In the genomic region with DNA sequence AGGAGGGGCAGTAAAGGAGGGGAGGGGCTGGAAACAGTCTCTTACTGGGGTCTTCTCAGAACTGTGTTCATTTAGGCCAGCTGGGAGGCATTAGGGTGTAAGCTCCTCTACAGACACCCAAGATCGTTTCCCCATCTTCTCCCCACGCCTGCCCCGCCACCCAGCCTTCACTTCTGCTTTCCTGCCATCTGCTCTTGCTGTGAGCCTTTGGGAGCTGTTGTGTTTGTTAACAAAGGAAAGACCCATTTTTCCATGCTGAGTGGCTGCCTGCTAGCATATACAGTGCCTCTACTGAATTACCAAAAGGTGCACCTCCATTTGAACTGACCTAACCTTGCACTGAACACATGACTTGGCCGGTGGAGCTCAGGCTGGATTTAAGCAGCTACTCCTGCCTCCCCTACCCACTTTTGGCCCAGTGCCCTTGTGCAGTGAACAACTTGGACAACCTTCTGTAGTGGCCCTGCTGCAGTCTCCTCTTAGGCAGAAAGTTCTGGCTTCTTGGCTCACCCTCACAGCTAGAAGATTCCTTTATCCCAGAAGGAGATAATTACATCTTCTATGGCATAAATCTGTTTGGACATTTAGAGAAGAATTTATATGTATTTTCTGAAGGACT, we compare ENCODE assay signal across 14 cellular contexts.
DNase-seq lines count a peak whose midpoint lies in the region; ATAC-seq, FAIRE-seq and TF ChIP-seq lines count a peak whose summit lies in the region.
"Had no signal": no experiment of that assay in that cellular context is flagged by ENCODE, and none has a peak within 500 bp of the region (broad histone marks: within the 10 kb centered on the region; RNA-seq: fewer than 3 reads in every experiment).

No MANE protein-coding gene starts in this region.

- H2BK15ac ChIP-seq in neuronal stem cell (ENCODE audit: low read length) = no peak overlapping the region

- H3K27ac ChIP-seq in GM12878 (ENCODE audit: control insufficient read depth, insufficient read depth) = peak overlapping the region; percentile 0; the same call in 1 of the 2 replicates
- H3K27ac ChIP-seq in neuronal stem cell (replicated peaks; ENCODE audit: low read length) = no peak overlapping the region
- H3K27ac ChIP-seq: pancreas had no signal

- no TSS peak for BruUV-seq in GM12878 (replicated peaks; lab: Mats Ljungman, UMichigan)

- ATAC-seq in GM12878 (peak; percentile 22), GM18858 (IDR thresholded peaks at IDR 0.05; ENCODE audit: unreplicated experiment) (no peak)
- ATAC-seq: activated T-cell treated with anti-CD3 and anti-CD28 coated beads, Interleukin-2, amount 50 U/mL, for 72 hours had no signal

- H3K79me1 ChIP-seq in neuronal stem cell (ENCODE audit: low read depth, low read length) = no peaks in the 10 kb centered on the region

- POLR2A ChIA-PET in GM12878 (lab: Charles Lee) = interaction anchor here (1.1 to 1.4 kb wide), 2 partner anchors 12 to 61 kb away, joined by 3 to 4 read pairs; no protein-coding TSS in a partner anchor

- no peak overlapping the region for H3K4me3 ChIP-seq in GM12878
- H3K4me3 ChIP-seq in neuronal stem cell (ENCODE audit: low read length in 2 of 2) = no peak overlapping the region
- H3K4me3 ChIP-seq: pancreas had no signal

- H3K4ac ChIP-seq in neuronal stem cell (ENCODE audit: low read length) = no peak overlapping the region

- H3K79me2 ChIP-seq in GM12878 (ENCODE audit: control insufficient read depth, insufficient read depth, low read length) = no peaks in the 10 kb centered on the region

- peaks cover 45% of the 10 kb centered on the region for H3K4me1 ChIP-seq in GM12878 (ENCODE audit: control insufficient read depth, insufficient read depth, low read length)
- peaks cover 2 to 14% of the 10 kb centered on the region in 2 donors for H3K4me1 ChIP-seq in neuronal stem cell (ENCODE audit: control insufficient read depth in 2 of 2, insufficient read depth in 1 of 2, low read depth in 1 of 2, low read length in 2 of 2)
- H3K4me1 ChIP-seq: pancreas had no signal

- intact Hi-C loops in GM12878 (cut with micrococcal nuclease; ENCODE audit: unreplicated experiment) = no loop called here

- H4K8ac ChIP-seq in neuronal stem cell (ENCODE audit: low read depth, low read length) = no peak overlapping the region

- no peak overlapping the region for H2BK5ac ChIP-seq in neuronal stem cell (ENCODE audit: low read length)

- RAD21 ChIA-PET in GM12878 (lab: Charles Lee; ENCODE audit: unreplicated experiment) = interaction anchor here (1.1 kb wide), 1 partner anchor 23 kb away, joined by 5 read pairs; no protein-coding TSS in a partner anchor

- no peak overlapping the region for H3K23ac ChIP-seq in neuronal stem cell (ENCODE audit: low read depth, low read length, poor library complexity)

- H3K9me3 ChIP-seq in GM12878 (replicated peaks; ENCODE audit: control insufficient read depth, insufficient read depth, low read length) = no peaks in the 10 kb centered on the region
- no peaks in the 10 kb centered on the region for H3K9me3 ChIP-seq in neuronal stem cell (replicated peaks in 1 of 2; ENCODE audit: control insufficient read depth in 2 of 2, insufficient read depth in 1 of 2, low read depth in 1 of 2, low read length in 2 of 2)
- H3K9me3 ChIP-seq: pancreas had no signal

- no peak for TF ChIP-seq RAD21 in GM12878 (IDR thresholded peaks at IDR 0.05; ENCODE audit: insufficient read depth, low read depth, low read length)

- TF ChIP-seq EP300 in GM12878 (IDR thresholded peaks at IDR 0.05; ENCODE audit: borderline replicate concordance in 1 of 2, control insufficient read depth in 1 of 2, low read depth in 2 of 2, low read length in 2 of 2) = no peak

- peak; percentile 34 for TF ChIP-seq POLR2A in GM19193 (IDR thresholded peaks at IDR 0.05; ENCODE audit: extremely low read depth, insufficient read depth, insufficient read length)
- no peak for TF ChIP-seq POLR2A in GM12878 (IDR thresholded peaks at IDR 0.05; ENCODE audit: low read depth, low read length)

- H3K4me2 ChIP-seq in GM12878 (ENCODE audit: control insufficient read depth, insufficient read depth) (peak overlapping the region; percentile 41; the same call in 1 of the 2 replicates), neuronal stem cell (ENCODE audit: insufficient read depth, low read length, poor library complexity, severe bottlenecking) (no peak overlapping the region)

- H2AFZ ChIP-seq in GM12878 (ENCODE audit: control insufficient read depth, low read depth, low read length) = peak overlapping the region; percentile 81
- no peak overlapping the region for H2AFZ ChIP-seq in neuronal stem cell (ENCODE audit: low read length)

- WGBS in GM12878 (ENCODE audit: insufficient coverage, insufficient replicate concordance, low lambda C conversion rate, missing lambda C conversion rate) = 30% methylated on average over 4 of the region's 4 CpGs
- WGBS in neuronal stem cell (ENCODE audit: extremely low coverage in 2 of 2, insufficient read length in 2 of 2, insufficient replicate concordance in 1 of 2), 2 donors = no CpG with 5 or more reads among the region's 4 CpGs

- FAIRE-seq in GM12878 (lab: Jason Lieb, UNC) = no peak
- FAIRE-seq: frontal cortex, H54, pancreas had no signal

- peak; percentile 71 to 81 for DNase-seq in NOMO-1 (lab: John Stamatoyannopoulos, UW; ENCODE audit: unreplicated experiment in 2 of 2)
- DNase-seq in GM12878 (ENCODE audit: low read depth, low spot score) = no peak
- peak; percentile 24 for DNase-seq in occipital lobe (lab: John Stamatoyannopoulos, UW)
- no peak for DNase-seq in cerebellum (ENCODE audit: low spot score)
- DNase-seq in neuronal stem cell (ENCODE audit: low spot score) = no peak
- DNase-seq: activated T-cell treated with anti-CD3 and anti-CD28 coated beads, Interleukin-2, amount 50 U/mL, for 72 hours; left cardiac atrium; NCI-H2107; stimulated activated CD4-positive, alpha-beta T cell treated with anti-CD3 and anti-CD28 coated beads, Interleukin-4, amount 100 ng/mL, for 4 hours had no signal

- no peak overlapping the region for H2BK120ac ChIP-seq in neuronal stem cell (ENCODE audit: low read depth, low read length)

- no peak overlapping the region for H2BK12ac ChIP-seq in neuronal stem cell (ENCODE audit: low read length)

- no peak overlapping the region for H3K14ac ChIP-seq in neuronal stem cell (ENCODE audit: low read length)

- no peak overlapping the region for H4K91ac ChIP-seq in neuronal stem cell (ENCODE audit: low read depth, low read length, poor library complexity)

- in situ Hi-C loops in GM12878 (cut with MboI) = loop anchor here (25.0 kb wide), 1 partner anchor 561 kb away; no protein-coding TSS in a partner anchor

- H4K20me1 ChIP-seq in GM12878 (ENCODE audit: control insufficient read depth, insufficient read depth) = no peaks in the 10 kb centered on the region

- no peaks in the 10 kb centered on the region for H3K27me3 ChIP-seq in GM12878 (replicated peaks in 1 of 2; ENCODE audit: control insufficient read depth in 2 of 2, insufficient read depth in 2 of 2, low read length in 1 of 2)
- no peaks in the 10 kb centered on the region for H3K27me3 ChIP-seq in neuronal stem cell (ENCODE audit: control insufficient read depth in 3 of 3, insufficient read depth in 3 of 3, low read depth in 1 of 3, low read length in 3 of 3)
- H3K27me3 ChIP-seq: pancreas had no signal

- H3K18ac ChIP-seq in neuronal stem cell (ENCODE audit: low read length) = no peak overlapping the region

- TF ChIP-seq CTCF in GM12878 (IDR thresholded peaks at IDR 0.05 in 2 of 3, conservative IDR thresholded peaks at IDR 0.05 in 1 of 3; ENCODE audit: control insufficient read depth in 2 of 3, extremely low read depth in 1 of 3, insufficient read depth in 1 of 3, low read depth in 3 of 3, low read length in 3 of 3) = no peak

- SMC1A ChIA-PET in GM12878 (lab: Charles Lee; ENCODE audit: uncharacterized antibody, unreplicated experiment) = interaction anchor here (1.0 to 3.2 kb wide), 6 partner anchors 10 to 25 kb away, joined by 3 to 18 read pairs (median 4); no protein-coding TSS in a partner anchor

- no peaks in the 10 kb centered on the region for H3K36me3 ChIP-seq in GM12878 (ENCODE audit: control insufficient read depth in 2 of 2, insufficient read depth in 2 of 2, low read length in 1 of 2)
- H3K36me3 ChIP-seq in neuronal stem cell (replicated peaks in 1 of 2; ENCODE audit: control insufficient read depth in 2 of 2, insufficient read depth in 2 of 2, low read length in 2 of 2) = no peaks in the 10 kb centered on the region
- H3K36me3 ChIP-seq: pancreas had no signal

- H2AK5ac ChIP-seq in neuronal stem cell (ENCODE audit: low read depth, low read length) = no peak overlapping the region

- no peak overlapping the region for H3K9ac ChIP-seq in GM12878 (ENCODE audit: control insufficient read depth, insufficient read depth, low read length)
- no peak overlapping the region for H3K9ac ChIP-seq in neuronal stem cell (ENCODE audit: low read depth, low read length, poor library complexity)

- CTCF ChIA-PET in GM12878 (lab: Yijun Ruan, JAX) = interaction anchor here (0.5 to 2.5 kb wide), 6 partner anchors 11 to 355 kb away, joined by 3 to 15 read pairs (median 4); no protein-coding TSS in a partner anchor

TF ChIP-seq in GM12878, 131 proteins besides CTCF, POLR2A, EP300 and RAD21 (continues in another document):
- TF ChIP-seq NFYA (IDR thresholded peaks at IDR 0.05; ENCODE audit: borderline replicate concordance, low read depth, low read length) (no peak), TCF3 (IDR thresholded peaks at IDR 0.05; ENCODE audit: borderline replicate concordance, insufficient read depth, low read depth, low read length) (peak; percentile 57; the same call in 1 of the 2 replicates), IKZF2 (IDR thresholded peaks at IDR 0.05) (peak; percentile 59 to 67; a peak in 2 of 4 replicates), MTA2 (IDR thresholded peaks at IDR 0.05; ENCODE audit: low read depth) (peak; percentile 22; the same call in 1 of the 2 replicates), TCF12 (IDR thresholded peaks at IDR 0.05; ENCODE audit: low read depth, low read length) (peak; percentile 67; the same call in 1 of the 2 replicates), EED (IDR thresholded peaks at IDR 0.05; ENCODE audit: low read depth) (peak; percentile 63), SPI1 (IDR thresholded peaks at IDR 0.05; ENCODE audit: borderline replicate concordance, insufficient read depth, low read depth, low read length) (peak; percentile 90)

Comparison
In these comparisons a context has a peak if more than half of its experiments do, and no peak if none do; other contexts are left out.
1. DNase-seq: peak in NOMO-1 (2 of 2) and occipital lobe (single experiment); none in GM12878 (single experiment), cerebellum (single experiment) and neuronal stem cell (single experiment).